8 cellular contexts compared by ENCODE assay signal in the genomic region with DNA sequence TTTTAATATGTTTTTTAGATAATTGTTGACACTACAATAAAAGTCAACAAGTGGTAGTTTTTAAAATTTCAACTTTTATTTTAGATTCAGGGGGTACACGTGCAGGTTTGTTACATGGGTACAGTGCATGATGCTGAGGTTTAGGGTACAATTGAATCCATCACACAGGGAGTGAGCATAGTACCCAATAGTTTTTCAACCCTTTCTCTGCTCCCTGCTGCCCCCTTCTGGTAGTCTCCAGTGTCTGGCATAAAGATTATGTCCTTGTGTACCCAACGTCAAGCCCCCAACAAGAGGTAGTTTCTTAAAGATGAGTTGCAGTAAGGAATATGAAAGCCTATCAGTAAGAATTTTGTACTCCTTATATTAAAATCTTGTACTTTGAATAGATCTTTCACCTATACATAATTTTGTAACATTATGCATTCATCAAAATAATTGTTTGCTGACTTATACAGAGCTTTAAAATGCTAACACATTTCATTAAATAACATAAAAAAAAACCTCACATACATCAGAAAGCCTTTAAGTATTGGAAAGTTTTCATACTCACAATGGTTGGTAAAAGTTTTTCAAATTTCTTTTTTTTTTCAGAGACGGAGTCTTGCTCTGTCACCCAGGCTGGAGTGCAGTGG. TPM values are rescaled to one million over a fixed set of nuclear protein-coding genes. Genes with fewer than 3 reads are reported as not detected.
A peak's percentile ranks its signal among the peaks of the same experiment; 100 is the strongest.
DNase-seq lines count a peak whose midpoint lies in the region; ATAC-seq and TF ChIP-seq lines count a peak whose summit lies in the region.

No MANE protein-coding gene starts in this region.

- H3K9me3 Mint-ChIP-seq in HFFc6 (no peaks in the 10 kb centered on the region), memory B cell (no peaks in the 10 kb centered on the region)

- H3K27ac Mint-ChIP-seq in HFFc6 (no peak overlapping the region), memory B cell (no peak overlapping the region)

- no peaks in the 10 kb centered on the region for H3K36me3 Mint-ChIP-seq in HFFc6 (ENCODE audit: low read depth)
- no peaks in the 10 kb centered on the region for H3K36me3 Mint-ChIP-seq in memory B cell

- peak; percentile 87 for ATAC-seq in memory B cell (ENCODE audit: low read depth)

- H3K27me3 Mint-ChIP-seq in HFFc6 (ENCODE audit: insufficient read depth) (peaks cover 3% of the 10 kb centered on the region; the same call in 1 of the 2 replicates), memory B cell (no peaks in the 10 kb centered on the region)

- TF ChIP-seq CTCF in GM12865 (IDR thresholded peaks at IDR 0.05; ENCODE audit: insufficient read depth, low read depth, low read length, missing control alignments): peak; percentile 83
- TF ChIP-seq CTCF in HFFc6 (IDR thresholded peaks at IDR 0.05): peak; percentile 85
- peak; percentile 87 for TF ChIP-seq CTCF in choroid plexus epithelial cell (conservative IDR thresholded peaks at IDR 0.05; ENCODE audit: low read depth, low read length)

- H3K4me1 Mint-ChIP-seq in HFFc6 (ENCODE audit: low read depth) (peaks cover under 1% of the 10 kb centered on the region), memory B cell (no peaks in the 10 kb centered on the region)

- H3K4me3 Mint-ChIP-seq in HFFc6 (no peak overlapping the region), memory B cell (no peak overlapping the region)

- H3K4me3 ChIP-seq in GM12865 (ENCODE audit: low read depth, low read length): no peak overlapping the region
- H3K4me3 ChIP-seq in choroid plexus epithelial cell (ENCODE audit: low read depth, low read length): no peak overlapping the region

- DNase-seq in GM12865 (ENCODE audit: low read depth): peak; percentile 73
- peak; percentile 32 for DNase-seq in HFFc6
- peak; percentile 20 for DNase-seq in NCI-H2081 treated with DMSO at 0.1 percent for 48 hours (lab: John Stamatoyannopoulos, UW)
- peak; percentile 58 to 77 (median 67) for DNase-seq in activated CD4-positive, CD25-positive, alpha-beta regulatory T cell (lab: John Stamatoyannopoulos, UW)
- DNase-seq in choroid plexus epithelial cell (ENCODE audit: low read depth): peak; percentile 65
- peak; percentile 71 to 73 for DNase-seq in memory B cell (ENCODE audit: low spot score in 2 of 2)
- peak; percentile 51 to 71 for DNase-seq in stimulated activated CD8-positive, alpha-beta memory T cell treated with anti-CD3 and anti-CD28 coated beads, Interleukin-7, amount 100 ng/mL, for 1 hour (ENCODE audit: low read depth in 2 of 2)
- DNase-seq in HPDE6-E6E7 (ENCODE audit: extremely low spot score): no peak

RNA-seq across cellular contexts. Expression of a gene that starts 5.4 kb away (rescaled TPM):
- total RNA-seq in HFFc6 (2021; fragmentation: NEBNext Ultra II Directional; extraction: Animal tissue kit (Norgen Biotek cat#: 25700)): 10 to 100 TPM; 12.1 to 16.1 (median 13.2) TPM

RNA-seq across cellular contexts. Expression of a gene that starts 11.7 kb away (rescaled TPM):
- total RNA-seq in HFFc6 (2021; fragmentation: NEBNext Ultra II Directional; extraction: Animal tissue kit (Norgen Biotek cat#: 25700)): 10 to 100 TPM in 1 of 6 experiments, 1 to 10 TPM in 5; 7.1 to 10.1 (median 8.4) TPM
